24 cellular contexts compared by ENCODE assay signal in genomic region chrX:9133426-9133825, GRCh38.
DNase-seq lines count a peak whose midpoint lies in the region; ATAC-seq and TF ChIP-seq lines count a peak whose summit lies in the region.
"Had no signal": no experiment of that assay in that cellular context is flagged by ENCODE, and none has a peak within 500 bp of the region (broad histone marks: within the 10 kb centered on the region; RNA-seq: fewer than 3 reads in every experiment).

No MANE protein-coding gene starts in this region.

- intact Hi-C loops in IMR-90 (cut with micrococcal nuclease) (no loop called here), CD14-positive monocyte (cut with micrococcal nuclease) (no loop called here)

- H2BK20ac ChIP-seq in IMR-90 (ENCODE audit: low read depth, low read length) = peak overlapping the region; percentile 77

- no CpG with 5 or more reads among the region's 1 CpG for WGBS in IMR-90 (ENCODE audit: extremely low coverage in 2 of 2, insufficient read length in 1 of 2), 2 experiments

- H3K4me3 Mint-ChIP-seq in CD14-positive monocyte = no peak overlapping the region
- H3K4me3 Mint-ChIP-seq: activated T-cell treated with anti-CD3 and anti-CD28 coated beads, Interleukin-2, amount 50 U/mL, for 24 hours; CD8-positive, alpha-beta T cell; central memory CD8-positive, alpha-beta T cell had no signal

- peaks cover 2% of the 10 kb centered on the region for H3K4me1 Mint-ChIP-seq in CD14-positive monocyte
- H3K4me1 Mint-ChIP-seq: central memory CD8-positive, alpha-beta T cell had no signal

- H3K4me3 ChIP-seq in IMR-90 (ENCODE audit: insufficient read depth, low read depth, low read length) (no peak overlapping the region), astrocyte of the spinal cord (ENCODE audit: low read depth, low read length) (no peak overlapping the region), foreskin fibroblast (ENCODE audit: low read depth in 1 of 2, low read length in 2 of 2) (no peak overlapping the region)
- H3K4me3 ChIP-seq: lung, psoas muscle, stomach, tibial artery had no signal

- H4K20me1 ChIP-seq in IMR-90 (ENCODE audit: insufficient read depth, low read length) = no peaks in the 10 kb centered on the region

- ATAC-seq in IMR-90 (ENCODE audit: low read depth) (peak; percentile 48; the same call in 1 of the 2 replicates), HG02981 (IDR thresholded peaks at IDR 0.05; ENCODE audit: unreplicated experiment) (no peak), HG03378 (IDR thresholded peaks at IDR 0.05; ENCODE audit: unreplicated experiment) (no peak)
- ATAC-seq: CD8-positive, alpha-beta T cell; psoas muscle had no signal

- no peak for TF ChIP-seq CTCF in IMR-90 (conservative IDR thresholded peaks at IDR 0.05; ENCODE audit: low read depth, low read length)
- TF ChIP-seq CTCF in astrocyte of the spinal cord (IDR thresholded peaks at IDR 0.05; ENCODE audit: low read depth, low read length) = no peak
- TF ChIP-seq CTCF in foreskin fibroblast (IDR thresholded peaks at IDR 0.05; ENCODE audit: low read depth, low read length) = no peak
- no peak for TF ChIP-seq CTCF in CD14-positive monocyte (IDR thresholded peaks at IDR 0.05)

- peak overlapping the region; percentile 32; the same call in 1 of the 3 replicates for H2BK15ac ChIP-seq in IMR-90 (ENCODE audit: low read depth, low read length)

- H3K18ac ChIP-seq in IMR-90 (ENCODE audit: low read depth, low read length) = no peak overlapping the region; the same call in 1 of the 2 replicates

- H3K36me3 Mint-ChIP-seq in CD14-positive monocyte = no peaks in the 10 kb centered on the region
- H3K36me3 Mint-ChIP-seq: CD8-positive, alpha-beta T cell had no signal

- POLR2A ChIA-PET in IMR-90 (lab: Charles Lee; ENCODE audit: unreplicated experiment) = no interaction called here

- in situ Hi-C loops in IMR-90 (cut with MboI; ENCODE audit: low sequenced_read_pairs) (no loop called here), astrocyte of the spinal cord (cut with HindIII; ENCODE audit: low sequenced_read_pairs) (no loop called here)

- H3K4ac ChIP-seq in IMR-90 (ENCODE audit: low read depth, low read length) = peak overlapping the region; percentile 36; the same call in 1 of the 2 replicates

- no peak overlapping the region for H4K5ac ChIP-seq in IMR-90 (ENCODE audit: low read depth, low read length)

- no peak overlapping the region for H3K4me2 ChIP-seq in IMR-90 (ENCODE audit: low read depth, low read length)

- dilution Hi-C loops in IMR-90 (cut with HindIII; ENCODE audit: low sequenced_read_pairs, unreplicated experiment) = no loop called here

- H3K23ac ChIP-seq in IMR-90 (ENCODE audit: low read depth, low read length) = peak overlapping the region; percentile 24; the same call in 1 of the 2 replicates

- no peaks in the 10 kb centered on the region for H3K36me3 ChIP-seq in IMR-90 (ENCODE audit: control insufficient read depth, insufficient read depth, low read length)
- H3K36me3 ChIP-seq: neutrophil, stomach, tibial artery had no signal

- no peaks in the 10 kb centered on the region for H3K9me3 ChIP-seq in IMR-90 (ENCODE audit: control insufficient read depth, insufficient read depth, low read length)
- H3K9me3 ChIP-seq: neutrophil, psoas muscle, stomach, tibial artery had no signal

- CTCF ChIA-PET in IMR-90 (lab: Yijun Ruan, JAX) = interaction anchor here (0.6 kb wide), 1 partner anchor 961 kb away, joined by 3 read pairs; no protein-coding TSS in a partner anchor

- H3K9me1 ChIP-seq in IMR-90 (ENCODE audit: insufficient read depth, low read length) = peaks cover 7% of the 10 kb centered on the region; the same call in 1 of the 2 replicates

- no peak for TF ChIP-seq RAD21 in IMR-90 (IDR thresholded peaks at IDR 0.05; ENCODE audit: low read length)

- no peak overlapping the region for H2AK9ac ChIP-seq in IMR-90 (replicated peaks; ENCODE audit: low read depth, low read length, poor library complexity)

- H2BK120ac ChIP-seq in IMR-90 (ENCODE audit: low read depth, low read length) = peak overlapping the region; percentile 70; the same call in 1 of the 2 replicates

- H2BK5ac ChIP-seq in IMR-90 (ENCODE audit: low read depth, low read length, poor library complexity, severe bottlenecking) = no peak overlapping the region

- 0 out of 2 replicates have a peak overlapping the region, but pooled peaks have one; percentile 37 for H3K14ac ChIP-seq in IMR-90 (replicated peaks; ENCODE audit: low read depth, low read length)

- H3K9me3 Mint-ChIP-seq in CD14-positive monocyte = peaks cover 3 to 16% (median 6%) of the 10 kb centered on the region in 7 donors

- H3K27ac Mint-ChIP-seq in CD14-positive monocyte = no peak overlapping the region
- H3K27ac Mint-ChIP-seq: activated T-cell treated with anti-CD3 and anti-CD28 coated beads, Interleukin-2, amount 50 U/mL, for 24 hours; CD8-positive, alpha-beta T cell had no signal

- H3K4me1 ChIP-seq in IMR-90 (ENCODE audit: control insufficient read depth, insufficient read depth, low read length) = peaks cover 2% of the 10 kb centered on the region
- H3K4me1 ChIP-seq: psoas muscle, stomach had no signal

- DNase-seq in IMR-90 (peak; percentile 64), astrocyte of the spinal cord (ENCODE audit: low read depth, low spot score) (peak; percentile 50), foreskin fibroblast (peak; percentile 29 to 47), NCI-H128 (lab: John Stamatoyannopoulos, UW; ENCODE audit: unreplicated experiment) (no peak), CD14-positive monocyte (ENCODE audit: low spot score) (no peak)
- DNase-seq: activated T-cell treated with anti-CD3 and anti-CD28 coated beads, Interleukin-2, amount 50 U/mL, for 24 hours; AML-193; amygdala; CD8-positive, alpha-beta T cell; effector CD4-positive, alpha-beta T cell; GDM1; KG1; kidney; NCI-H146; NCI-H524; psoas muscle; stimulated activated CD8-positive, alpha-beta memory T cell treated with anti-CD3 and anti-CD28 coated beads, Interleukin-4, amount 100 ng/mL, for 48 hours; stomach; tibial artery had no signal

- H3K27me3 ChIP-seq in IMR-90 (ENCODE audit: control insufficient read depth, insufficient read depth, low read length) = no peaks in the 10 kb centered on the region
- H3K27me3 ChIP-seq: neutrophil, stomach, tibial artery had no signal

- H4K8ac ChIP-seq in IMR-90 (ENCODE audit: low read depth in 2 of 2, low read length in 2 of 2) = no peak overlapping the region; a peak in 1 of 4 replicates

- no peak overlapping the region for H3K9ac ChIP-seq in IMR-90 (ENCODE audit: low read depth, low read length)

- no TSS peak for BruUV-seq in IMR-90 (replicated peaks; lab: Mats Ljungman, UMichigan)

- no peak overlapping the region for H4K91ac ChIP-seq in IMR-90 (ENCODE audit: insufficient read depth, low read depth, low read length)

- no peak for TF ChIP-seq POLR2A in IMR-90 (IDR thresholded peaks at IDR 0.05; ENCODE audit: low read depth, low read length)

- H3K27ac ChIP-seq in IMR-90 (ENCODE audit: insufficient read depth, low read length) = no peak overlapping the region
- H3K27ac ChIP-seq: neutrophil, psoas muscle, stomach, tibial artery had no signal

- H3K79me1 ChIP-seq in IMR-90 (ENCODE audit: low read depth in 1 of 2, low read length in 2 of 2) = no peaks in the 10 kb centered on the region

- 0 out of 2 replicates have a peak overlapping the region, but pooled peaks have one; percentile 28 for H2AK5ac ChIP-seq in IMR-90 (ENCODE audit: low read depth, low read length)

- no peak overlapping the region for H3K56ac ChIP-seq in IMR-90 (ENCODE audit: extremely low read depth, insufficient read depth, low read length)

- no peak overlapping the region for H2AFZ ChIP-seq in IMR-90 (replicated peaks; ENCODE audit: low read length, poor library complexity)

- peaks cover 1 to 2% (median 2%) of the 10 kb centered on the region in 3 donors for H3K27me3 Mint-ChIP-seq in CD14-positive monocyte (ENCODE audit: low read depth in 3 of 3)
- H3K27me3 Mint-ChIP-seq: activated T-cell treated with anti-CD3 and anti-CD28 coated beads, Interleukin-2, amount 50 U/mL, for 24 hours; central memory CD8-positive, alpha-beta T cell had no signal

TF ChIP-seq in IMR-90, 13 proteins besides CTCF, POLR2A, EP300 and RAD21:
- no peak for TF ChIP-seq BHLHE40 (IDR thresholded peaks at IDR 0.05; ENCODE audit: low read depth, low read length)
- TF ChIP-seq MXI1 (IDR thresholded peaks at IDR 0.05; ENCODE audit: borderline replicate concordance, low read depth, low read length) = no peak
- TF ChIP-seq CHD1 (IDR thresholded peaks at IDR 0.05; ENCODE audit: low read depth, low read length) = no peak
- TF ChIP-seq SMC3 (IDR thresholded peaks at IDR 0.05; ENCODE audit: low read depth, low read length) = no peak
- TF ChIP-seq MAZ (IDR thresholded peaks at IDR 0.05; ENCODE audit: borderline replicate concordance, low read depth, low read length) = no peak
- TF ChIP-seq NFE2L2 (IDR thresholded peaks at IDR 0.05; ENCODE audit: low read depth, low read length) = no peak
- TF ChIP-seq FOS (IDR thresholded peaks at IDR 0.05; ENCODE audit: low read depth, low read length) = peak; percentile 16; the same call in 1 of the 2 replicates

Comparison
In these comparisons a context has a peak if more than half of its experiments do, and no peak if none do; other contexts are left out.
1. DNase-seq: peak in IMR-90 (single experiment), astrocyte of the spinal cord (single experiment) and foreskin fibroblast (2 of 2); none in NCI-H128 (single experiment) and CD14-positive monocyte (single experiment).